1 cellular context compared by ENCODE assay signal in the genomic region with DNA sequence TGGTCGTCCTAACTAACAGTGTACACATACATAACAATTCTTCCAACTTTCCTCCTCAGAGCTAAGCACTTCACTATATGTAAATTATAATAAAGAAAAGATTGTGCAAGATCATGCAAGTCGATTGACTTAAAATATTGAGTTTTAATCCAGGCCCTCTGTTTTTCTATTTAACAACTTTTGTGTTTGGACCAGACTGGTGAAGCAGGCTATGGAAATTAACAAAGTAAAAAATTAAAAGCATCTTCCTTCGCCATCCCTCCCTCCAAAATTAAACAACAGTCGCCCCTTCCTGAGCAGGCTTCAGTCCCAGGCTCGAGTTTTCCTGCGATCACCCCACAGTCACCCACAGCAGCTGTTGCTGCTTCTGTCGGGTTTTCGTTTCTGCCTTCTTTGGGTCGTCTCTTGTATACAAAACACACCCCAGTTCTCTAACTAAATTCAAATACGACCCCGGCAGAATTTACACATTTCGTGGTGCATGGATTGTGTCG.
TF ChIP-seq lines count a peak whose summit lies in the region.

No MANE protein-coding gene starts in this region.

TF ChIP-seq in WTC11, 78 proteins besides CTCF, POLR2A, EP300 and RAD21 (continued from another document):
- TF ChIP-seq ESRRA (CRISPR knock-in tag; IDR thresholded peaks at IDR 0.05; ENCODE audit: borderline replicate concordance) (no peak), ZNF317 (CRISPR knock-in tag; IDR thresholded peaks at IDR 0.05; ENCODE audit: borderline replicate concordance, low read depth) (no peak), FOXP1 (CRISPR knock-in tag; IDR thresholded peaks at IDR 0.05; ENCODE audit: borderline replicate concordance) (no peak), NR3C1 (CRISPR knock-in tag; conservative IDR thresholded peaks at IDR 0.05; ENCODE audit: low read depth) (no peak), ZNF219 (CRISPR knock-in tag; IDR thresholded peaks at IDR 0.05; ENCODE audit: borderline replicate concordance) (no peak), TEAD1 (CRISPR knock-in tag; IDR thresholded peaks at IDR 0.05) (no peak), SMAD4 (CRISPR knock-in tag; IDR thresholded peaks at IDR 0.05) (no peak), AR (CRISPR knock-in tag; IDR thresholded peaks at IDR 0.05) (no peak)
